21 cellular contexts compared by ENCODE assay signal in the genomic region with DNA sequence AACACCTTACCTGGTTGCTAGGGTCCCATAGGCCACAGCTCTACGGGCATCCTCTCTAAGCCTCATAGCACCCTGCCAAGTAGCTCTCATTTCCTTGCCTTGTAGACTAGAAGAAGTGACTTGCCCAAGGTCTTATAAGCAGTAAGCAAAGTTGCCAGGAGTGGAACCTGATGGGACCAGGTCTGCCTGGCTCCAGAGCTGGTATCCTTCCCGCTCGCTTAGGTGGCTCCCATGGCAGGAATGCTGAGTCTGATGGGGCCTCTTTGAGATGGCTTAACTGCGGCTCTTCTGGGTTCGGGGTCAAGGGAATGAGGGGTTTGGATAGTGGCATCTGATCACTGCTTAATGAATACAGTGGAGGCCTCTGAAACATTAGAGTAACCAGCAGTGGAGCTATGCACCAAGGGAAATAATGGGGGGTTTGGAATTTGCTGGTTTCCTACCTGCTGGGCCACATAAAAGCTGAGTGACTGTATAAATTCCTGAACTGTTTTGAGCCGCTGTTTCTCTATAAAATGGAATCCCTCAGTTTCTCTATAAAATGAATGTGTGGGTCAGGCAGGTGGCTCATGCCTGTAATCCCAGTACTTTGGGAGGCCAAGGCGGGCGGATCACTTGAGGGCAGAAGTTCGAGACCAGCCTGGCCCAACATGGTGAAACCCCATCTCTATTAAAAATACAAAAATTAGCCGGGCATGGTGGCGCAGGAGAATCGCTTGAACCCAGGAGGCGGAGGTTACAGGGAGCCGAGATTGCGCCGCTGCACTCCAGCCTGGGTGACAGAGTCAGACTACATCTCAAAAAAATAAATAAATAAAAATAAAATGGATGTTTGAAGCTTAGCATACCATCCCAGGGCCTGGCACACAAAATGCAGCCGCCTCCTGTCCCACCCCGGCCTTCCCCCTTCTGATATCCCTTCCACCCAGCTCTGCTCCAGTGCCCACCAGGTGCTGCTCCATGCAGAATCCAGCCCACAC. TPM values are rescaled to one million over a fixed set of nuclear protein-coding genes. Genes with fewer than 3 reads are reported as not detected.
"Had no signal": no experiment of that assay in that cellular context is flagged by ENCODE, and none has a peak within 500 bp of the region (broad histone marks: within the 10 kb centered on the region; RNA-seq: fewer than 3 reads in every experiment).

No MANE protein-coding gene starts in this region.

- H3K4me3 ChIP-seq: esophagus squamous epithelium, left lung, psoas muscle, skin epidermis, transverse colon, vagina had no signal

- H3K27me3 ChIP-seq: brain microvascular endothelial cell, esophagus squamous epithelium, left lung, transverse colon, vagina had no signal

- H3K36me3 ChIP-seq: brain microvascular endothelial cell, left lung, vagina had no signal

- H3K27ac ChIP-seq: brain microvascular endothelial cell, esophagus squamous epithelium, left lung, psoas muscle, skin epidermis, transverse colon, vagina had no signal

- H3K4me1 ChIP-seq: left lung, psoas muscle, vagina had no signal

- ATAC-seq: activated CD4-positive, alpha-beta T cell treated with anti-CD3 and anti-CD28 coated beads for 36 hours; left lung; psoas muscle; right cardiac atrium had no signal

- H3K9me3 ChIP-seq: esophagus squamous epithelium, left lung, psoas muscle, transverse colon, vagina had no signal

- DNase-seq: activated CD4-positive, alpha-beta memory T cell treated with anti-CD3 and anti-CD28 coated beads for 36 hours; activated CD4-positive, alpha-beta T cell treated with anti-CD3 and anti-CD28 coated beads for 36 hours; activated naive CD8-positive, alpha-beta T cell treated with anti-CD3 and anti-CD28 coated beads for 36 hours; activated T-cell treated with anti-CD3 and anti-CD28 coated beads for 4 hours; amniotic stem cell; effector CD4-positive, alpha-beta T cell; esophagus squamous epithelium; mammary epithelial cell; psoas muscle; stimulated activated CD4-positive, alpha-beta T cell treated with anti-CD3 and anti-CD28 coated beads, Interleukin-15, amount 100 ng/mL, for 24 hours; stimulated activated CD4-positive, alpha-beta T cell treated with anti-CD3 and anti-CD28 coated beads, Interleukin-2, amount 100 ng/mL, for 48 hours had no signal

RNA-seq across cellular contexts. Expression of gene FAM151A, which starts 12.4 kb away (rescaled TPM):
- total RNA-seq: activated CD4-positive, alpha-beta memory T cell treated with anti-CD3 and anti-CD28 coated beads for 36 hours; activated CD4-positive, alpha-beta T cell treated with anti-CD3 and anti-CD28 coated beads for 36 hours; activated naive CD8-positive, alpha-beta T cell treated with anti-CD3 and anti-CD28 coated beads for 36 hours; endothelial cell of umbilical vein; left lung; mononuclear cell; osteocyte; psoas muscle; T-helper 2 cell treated with Interferon-gamma antibody and Interleukin-4, amounts not matched to agents 100 ng/mL and 5 ng/mL, for 36 hours; vagina had no signal
